In genomic region chr10:51510231-51510630, GRCh38 we compare ENCODE assay signal across 19 cellular contexts.
"Had no signal": no experiment of that assay in that cellular context is flagged by ENCODE, and none has a peak within 500 bp of the region (broad histone marks: within the 10 kb centered on the region; RNA-seq: fewer than 3 reads in every experiment).

No MANE protein-coding gene starts in this region.

- H3K4me3 ChIP-seq: ascending aorta, hepatocyte, lung, sigmoid colon, thoracic aorta, upper lobe of left lung had no signal

- H3K27me3 ChIP-seq: ascending aorta, hepatocyte, sigmoid colon, upper lobe of left lung had no signal

- H3K27ac ChIP-seq: ascending aorta, hepatocyte, sigmoid colon, thoracic aorta, upper lobe of left lung had no signal

- ATAC-seq: activated CD8-positive, alpha-beta T cell treated with anti-CD3 and anti-CD28 coated beads for 36 hours; effector memory CD8-positive, alpha-beta T cell; left cardiac atrium; stimulated activated effector memory CD8-positive, alpha-beta T cell treated with anti-CD3 and anti-CD28 coated beads, Interleukin-12 subunit alpha, Interleukin-12 subunit beta, amount 100 ng/mL, for 72 hours had no signal

- H3K79me2 ChIP-seq: hepatocyte had no signal

- H3K4me2 ChIP-seq: hepatocyte had no signal

- H3K9me3 ChIP-seq: ascending aorta, sigmoid colon, thoracic aorta, upper lobe of left lung had no signal

- H3K4me1 ChIP-seq: upper lobe of left lung had no signal

- H3K36me3 ChIP-seq: ascending aorta, sigmoid colon, thoracic aorta, upper lobe of left lung had no signal

- H2AFZ ChIP-seq: hepatocyte had no signal

- DNase-seq: activated CD4-positive, alpha-beta T cell treated with anti-CD3 and anti-CD28 coated beads, Interleukin-2, amount 10 ng/mL, durations not matched to agents 24 days and 14 days; activated CD4-positive, CD25-positive, alpha-beta regulatory T cell; activated CD8-positive, alpha-beta T cell treated with anti-CD3 and anti-CD28 coated beads for 36 hours; activated naive CD4-positive, alpha-beta T cell treated with Interleukin-2 at 50 U/mL for 16 hours; activated naive CD8-positive, alpha-beta T cell treated with anti-CD3 and anti-CD28 coated beads, Interleukin-2, amount 10 ng/mL, durations not matched to agents 7 days and 5 days; activated T-cell treated with anti-CD3 and anti-CD28 coated beads, Interleukin-2, amount 50 U/mL, for 1 hour; cerebellar nuclear complex; effector memory CD8-positive, alpha-beta T cell; left cardiac atrium; midbrain; sigmoid colon; stimulated activated CD4-positive, alpha-beta T cell treated with anti-CD3 and anti-CD28 coated beads, Interleukin-4, amount 100 ng/mL, for 24 hours; T1000; upper lobe of left lung had no signal
